ENCODE assay signal across 23 cellular contexts in genomic region chr11:75078233-75078632, GRCh38. TPM values are rescaled to one million over a fixed set of nuclear protein-coding genes. Genes with fewer than 3 reads are reported as not detected.
A peak's percentile ranks its signal among the peaks of the same experiment; 100 is the strongest.
DNase-seq lines count a peak whose midpoint lies in the region; ATAC-seq and TF ChIP-seq lines count a peak whose summit lies in the region.
"Had no signal": no experiment of that assay in that cellular context is flagged by ENCODE, and none has a peak within 500 bp of the region (broad histone marks: within the 10 kb centered on the region; RNA-seq: fewer than 3 reads in every experiment).

No MANE protein-coding gene starts in this region.

- TF ChIP-seq CTCF in fibroblast of pulmonary artery (IDR thresholded peaks at IDR 0.05; ENCODE audit: low read length, missing control alignments) = no peak
- TF ChIP-seq CTCF in ascending aorta (IDR thresholded peaks at IDR 0.05) = no peak

- H3K9me3 ChIP-seq in ascending aorta = no peaks in the 10 kb centered on the region
- H3K9me3 ChIP-seq: mucosa of descending colon, upper lobe of right lung had no signal

- intact Hi-C loops in ascending aorta (cut with DNase I) = no loop called here

- H3K27me3 ChIP-seq in ascending aorta = no peaks in the 10 kb centered on the region

- H3K4me1 ChIP-seq in ascending aorta = no peaks in the 10 kb centered on the region
- H3K4me1 ChIP-seq: upper lobe of right lung had no signal

- no peak for ATAC-seq in GM21619 (IDR thresholded peaks at IDR 0.05; ENCODE audit: unreplicated experiment)
- ATAC-seq: activated CD8-positive, alpha-beta T cell treated with anti-CD3 and anti-CD28 coated beads for 36 hours; left colon; mucosa of descending colon; Right ventricle myocardium inferior; stimulated activated naive CD8-positive, alpha-beta T cell treated with anti-CD3 and anti-CD28 coated beads, Interleukin-15, Interleukin-2, amounts not matched to agents 100 U/mL and 50 U/mL, for 24 hours; upper lobe of right lung had no signal

- no peak overlapping the region for H3K27ac ChIP-seq in ascending aorta
- H3K27ac ChIP-seq: HL-60, upper lobe of right lung, VCaP had no signal

- H3K4me3 ChIP-seq in fibroblast of pulmonary artery (replicated peaks; ENCODE audit: low read depth, low read length) = no peak overlapping the region
- no peak overlapping the region for H3K4me3 ChIP-seq in ascending aorta
- H3K4me3 ChIP-seq: mucosa of descending colon, upper lobe of right lung had no signal

- DNase-seq in A172 (ENCODE audit: low spot score) (peak; percentile 86), HCEC 1CT (peak; percentile 33), RPMI7951 (ENCODE audit: low read depth) (peak; percentile 8), fibroblast of pulmonary artery (ENCODE audit: low read depth) (peak; percentile 11), DMS79 (lab: John Stamatoyannopoulos, UW) (no peak), ascending aorta (ENCODE audit: low spot score in 2 of 2) (no peak)
- no peak for DNase-seq in activated effector memory CD4-positive, alpha-beta T cell treated with anti-CD3 and anti-CD28 coated beads, Interleukin-2, amount 50 U/mL, for 16 hours
- DNase-seq: activated CD8-positive, alpha-beta T cell treated with anti-CD3 and anti-CD28 coated beads for 36 hours; activated naive CD8-positive, alpha-beta T cell treated with anti-CD3 and anti-CD28 coated beads for 36 hours; effector CD8-positive, alpha-beta T cell; GDM1; Kasumi-1; left colon; mucosa of descending colon; NCI-H1694; NCI-H2227 treated with DMSO at 0.1 percent for 48 hours; stimulated activated naive CD8-positive, alpha-beta T cell treated with anti-CD3 and anti-CD28 coated beads, Interleukin-15, Interleukin-2, amounts not matched to agents 100 U/mL and 50 U/mL, for 24 hours; upper lobe of right lung had no signal

- no peaks in the 10 kb centered on the region for H3K36me3 ChIP-seq in ascending aorta
- H3K36me3 ChIP-seq: upper lobe of right lung had no signal

RNA-seq across cellular contexts. Expression of gene OR2AT4, which starts 18.4 kb away (rescaled TPM):
- 0.02 TPM in 1 of 2 replicates, not detected in the other for total RNA-seq in A172 (2014; rRNA removed; shearing (Covaris generic))
- not detected in 2 replicates for total RNA-seq in RPMI7951 (2014; rRNA removed; shearing (Covaris generic))
- not detected for total RNA-seq in ascending aorta
- total RNA-seq: activated CD8-positive, alpha-beta T cell treated with anti-CD3 and anti-CD28 coated beads for 36 hours; activated naive CD8-positive, alpha-beta T cell treated with anti-CD3 and anti-CD28 coated beads for 36 hours; cardiac septum; left colon; mucosa of descending colon; Right ventricle myocardium inferior; upper lobe of right lung had no signal

Comparison
In these comparisons a context has a peak if more than half of its experiments do, and no peak if none do; other contexts are left out.
1. DNase-seq: peak in A172 (single experiment), HCEC 1CT (single experiment), RPMI7951 (single experiment) and fibroblast of pulmonary artery (single experiment); none in DMS79 (single experiment), activated effector memory CD4-positive, alpha-beta T cell treated with anti-CD3 and anti-CD28 coated beads, Interleukin-2, amount 50 U/mL, for 16 hours (single experiment) and ascending aorta (0 of 2).